Comparison of ENCODE assay signal across 9 cellular contexts in the genomic region with DNA sequence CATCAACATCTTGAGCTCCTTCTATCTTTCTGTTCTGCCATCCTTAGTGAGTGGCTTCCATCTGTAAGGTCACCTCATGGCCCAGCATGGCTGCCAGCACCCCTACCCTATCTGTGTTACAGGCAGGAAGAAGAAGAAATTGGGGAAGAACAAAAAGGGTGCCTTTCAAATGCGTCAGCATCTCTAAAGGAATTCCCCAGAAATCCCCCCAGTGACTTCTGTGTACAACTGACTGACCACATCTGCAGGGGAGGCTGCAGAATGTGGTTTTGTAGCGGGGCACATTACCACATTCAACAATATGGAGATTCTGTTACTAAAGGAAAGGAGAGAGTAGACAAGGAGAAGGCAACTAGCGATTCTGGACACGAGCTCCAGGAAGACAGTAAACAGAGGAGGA. TPM values are rescaled to one million over a fixed set of nuclear protein-coding genes. Genes with fewer than 3 reads are reported as not detected.
DNase-seq lines count a peak whose midpoint lies in the region; ATAC-seq and TF ChIP-seq lines count a peak whose summit lies in the region.
"Had no signal": no experiment of that assay in that cellular context is flagged by ENCODE, and none has a peak within 500 bp of the region (broad histone marks: within the 10 kb centered on the region; RNA-seq: fewer than 3 reads in every experiment).

No MANE protein-coding gene starts in this region.

- peak overlapping the region in 2 of 4 donors; percentile 2 to 83 for H3K4me3 Mint-ChIP-seq in IgD-negative memory B cell
- no peak overlapping the region for H3K4me3 Mint-ChIP-seq in central memory CD8-positive, alpha-beta T cell
- H3K4me3 Mint-ChIP-seq: type B pancreatic cell had no signal

- no peaks in the 10 kb centered on the region for H3K79me2 ChIP-seq in DOHH2 (ENCODE audit: control insufficient read depth, low read length)

- H3K27me3 Mint-ChIP-seq in IgD-negative memory B cell, result no peaks in the 10 kb centered on the region
- no peaks in the 10 kb centered on the region for H3K27me3 Mint-ChIP-seq in central memory CD8-positive, alpha-beta T cell

- intact Hi-C loops in left ventricle myocardium superior (cut with micrococcal nuclease), result no loop called here

- DNase-seq in central memory CD8-positive, alpha-beta T cell (ENCODE audit: low spot score in 2 of 2), result no peak
- no peak for DNase-seq in left ventricle myocardium superior
- DNase-seq in HCEC 1CT, result no peak
- DNase-seq in omental fat pad (ENCODE audit: low spot score), result no peak
- DNase-seq in occipital lobe (lab: John Stamatoyannopoulos, UW), result no peak

- H3K4me1 Mint-ChIP-seq in IgD-negative memory B cell, result peaks cover 22 to 39% (median 26%) of the 10 kb centered on the region in 3 donors
- peaks cover 17% of the 10 kb centered on the region for H3K4me1 Mint-ChIP-seq in central memory CD8-positive, alpha-beta T cell

- H3K36me3 ChIP-seq in DOHH2 (ENCODE audit: control insufficient read depth, low read length), result no peaks in the 10 kb centered on the region

- no peaks in the 10 kb centered on the region for H3K9me3 Mint-ChIP-seq in IgD-negative memory B cell
- no peaks in the 10 kb centered on the region for H3K9me3 Mint-ChIP-seq in central memory CD8-positive, alpha-beta T cell
- H3K9me3 Mint-ChIP-seq: type B pancreatic cell had no signal

- H3K4me3 ChIP-seq in DOHH2 (ENCODE audit: low read length), result peak overlapping the region; percentile 36; the same call in 1 of the 2 replicates

- peaks cover 62% of the 10 kb centered on the region for H3K4me1 ChIP-seq in DOHH2 (ENCODE audit: control insufficient read depth, low read length)

- ATAC-seq in GM19395 (IDR thresholded peaks at IDR 0.05; ENCODE audit: unreplicated experiment) (peak; percentile 28), left ventricle myocardium superior (no peak), omental fat pad (ENCODE audit: low FRiP score) (no peak)
- peak; percentile 31 for ATAC-seq in central memory CD8-positive, alpha-beta T cell (replicated peaks; ENCODE audit: extremely low read depth, poor library complexity, severe bottlenecking)

- TF ChIP-seq CTCF in DOHH2 (IDR thresholded peaks at IDR 0.05; ENCODE audit: low read depth, low read length, poor library complexity, severe bottlenecking) (no peak), omental fat pad (IDR thresholded peaks at IDR 0.05) (no peak)

- H3K9me3 ChIP-seq in DOHH2 (ENCODE audit: control insufficient read depth, insufficient read depth, low read length), result no peaks in the 10 kb centered on the region

- peak overlapping the region; percentile 46 for H3K4me2 ChIP-seq in DOHH2 (ENCODE audit: low read length)

- no peaks in the 10 kb centered on the region for H3K36me3 Mint-ChIP-seq in IgD-negative memory B cell
- H3K36me3 Mint-ChIP-seq in central memory CD8-positive, alpha-beta T cell (ENCODE audit: insufficient read depth), result peaks cover 2% of the 10 kb centered on the region
- H3K36me3 Mint-ChIP-seq: type B pancreatic cell had no signal

- no peaks in the 10 kb centered on the region for H3F3A ChIP-seq in DOHH2 (ENCODE audit: control insufficient read depth, insufficient read depth)

- H3K27me3 ChIP-seq in DOHH2 (ENCODE audit: control insufficient read depth, low read length), result no peaks in the 10 kb centered on the region

- peak overlapping the region; percentile 39 for H3K27ac ChIP-seq in DOHH2 (ENCODE audit: low read depth, low read length)

- no peaks in the 10 kb centered on the region for H4K20me1 ChIP-seq in DOHH2 (ENCODE audit: control insufficient read depth, insufficient read depth, low read depth, low read length)

- H3K9me2 ChIP-seq in DOHH2 (replicated peaks; ENCODE audit: control insufficient read depth, low read length), result no peaks in the 10 kb centered on the region

- peak overlapping the region; percentile 36 to 74 (median 63) for H3K27ac Mint-ChIP-seq in IgD-negative memory B cell
- H3K27ac Mint-ChIP-seq in central memory CD8-positive, alpha-beta T cell (ENCODE audit: low read depth), result no peak overlapping the region
- H3K27ac Mint-ChIP-seq: type B pancreatic cell had no signal

RNA-seq across cellular contexts. Expression of gene ALG2, which starts 40.1 kb away (rescaled TPM):
- polyA plus RNA-seq in IgD-negative memory B cell, result 24.7 TPM
- total RNA-seq in left ventricle myocardium superior (15.0 TPM), omental fat pad (10 to 100 TPM; 29.6 to 62.9 (median 44.5) TPM), occipital lobe (25.0 TPM)

RNA-seq across cellular contexts. Expression of gene SEC61B, which starts 40.5 kb away (rescaled TPM):
- polyA plus RNA-seq in IgD-negative memory B cell, result 298 TPM
- total RNA-seq in left ventricle myocardium superior (46.7 TPM), omental fat pad (100 to 1,000 TPM in 3 of 4 donors, 10 to 100 TPM in 1; 68.7 to 149 (median 134) TPM), occipital lobe (32.3 TPM)

Comparison
In these comparisons a context has a peak if more than half of its experiments do, and no peak if none do; other contexts are left out.
1. ATAC-seq: peak in GM19395 (single experiment) and central memory CD8-positive, alpha-beta T cell (single experiment); none in left ventricle myocardium superior (single experiment) and omental fat pad (single experiment).